In genomic region chr6:16134430-16134829, GRCh38 we compare ENCODE assay signal across 18 cellular contexts. TPM values are rescaled to one million over a fixed set of nuclear protein-coding genes. Genes with fewer than 3 reads are reported as not detected.
DNase-seq lines count a peak whose midpoint lies in the region; ATAC-seq and TF ChIP-seq lines count a peak whose summit lies in the region.
"Had no signal": no experiment of that assay in that cellular context is flagged by ENCODE, and none has a peak within 500 bp of the region (broad histone marks: within the 10 kb centered on the region; RNA-seq: fewer than 3 reads in every experiment).

No MANE protein-coding gene starts in this region.

- ATAC-seq in heart right ventricle: no peak
- ATAC-seq in naive thymus-derived CD8-positive, alpha-beta T cell: no peak
- no peak for ATAC-seq in upper lobe of left lung (ENCODE audit: low FRiP score in 2 of 2)
- ATAC-seq: Panc1 had no signal

- POLR2A ChIA-PET in naive thymus-derived CD8-positive, alpha-beta T cell (lab: Charles Lee): no interaction called here

- H3K4me3 ChIP-seq in right atrium auricular region: no peak overlapping the region
- H3K4me3 ChIP-seq in heart right ventricle: no peak overlapping the region
- peak overlapping the region in 1 of 4 donors; percentile 64 for H3K4me3 ChIP-seq in upper lobe of left lung
- H3K4me3 ChIP-seq: lung, skin epidermis had no signal

- TF ChIP-seq CTCF in right atrium auricular region (IDR thresholded peaks at IDR 0.05) (no peak), heart right ventricle (IDR thresholded peaks at IDR 0.05) (no peak), upper lobe of left lung (IDR thresholded peaks at IDR 0.05) (no peak)

- H3K27me3 ChIP-seq in right atrium auricular region: no peaks in the 10 kb centered on the region
- no peaks in the 10 kb centered on the region for H3K27me3 ChIP-seq in heart right ventricle
- no peaks in the 10 kb centered on the region for H3K27me3 ChIP-seq in upper lobe of left lung

- DNase-seq in right atrium auricular region (ENCODE audit: low spot score): no peak
- DNase-seq in heart right ventricle: no peak
- no peak for DNase-seq in activated T-helper 2 cell treated with anti-CD3 and anti-CD28 coated beads, Interferon-gamma antibody, Interleukin-2, Interleukin-4, amounts not matched to agents 10 μg/mL and 5 μg/mL and 100 μg/mL, durations not matched to agents 14 hours and 24 hours and 36 hours (ENCODE audit: low spot score)
- DNase-seq in naive thymus-derived CD8-positive, alpha-beta T cell: no peak
- DNase-seq in upper lobe of left lung: no peak
- no peak for DNase-seq in activated CD4-positive, CD25-positive, alpha-beta regulatory T cell treated with anti-CD3 and anti-CD28 coated beads, Interleukin-2, amount 50 U/mL, for 72 hours
- DNase-seq in HuH-7 (ENCODE audit: low spot score): no peak
- no peak for DNase-seq in activated CD4-positive, alpha-beta T cell treated with anti-CD3 and anti-CD28 coated beads, Interleukin-2, amount 10 ng/mL, durations not matched to agents 24 days and 14 days
- DNase-seq: activated B cell treated with CpG ODN at 0.5 μM for 24 hours; amniotic stem cell; cortex of kidney; NCI-H446; occipital lobe; stimulated activated naive CD4-positive, alpha-beta T cell treated with Interleukin-2 at 50 U/mL for 16 hours; SW 1271 had no signal

- intact Hi-C loops in heart right ventricle (cut with DNase I): loop anchor here in 4 of 10 donors (5.0 to 10.0 kb wide), 3 partner anchors 48 to 73 kb away; no protein-coding TSS in a partner anchor
- intact Hi-C loops in activated T-helper 2 cell treated with anti-CD3 and anti-CD28 coated beads, Interferon-gamma antibody, Interleukin-2, Interleukin-4, amounts not matched to agents 10 μg/mL and 5 μg/mL and 100 μg/mL, durations not matched to agents 14 hours and 24 hours and 36 hours (cut with micrococcal nuclease): no loop called here
- intact Hi-C loops in activated CD4-positive, alpha-beta T cell treated with anti-CD3 and anti-CD28 coated beads, Interleukin-2, amount 10 ng/mL, durations not matched to agents 24 days and 14 days (cut with micrococcal nuclease): loop anchor here (5.0 to 10.0 kb wide), 3 partner anchors 350 to 883 kb away; partner anchors contain the start of gene ATXN1

- no peaks in the 10 kb centered on the region for H3K9me3 Mint-ChIP-seq in activated T-helper 2 cell treated with anti-CD3 and anti-CD28 coated beads, Interferon-gamma antibody, Interleukin-2, Interleukin-4, amounts not matched to agents 10 μg/mL and 5 μg/mL and 100 μg/mL, durations not matched to agents 14 hours and 24 hours and 36 hours
- no peaks in the 10 kb centered on the region for H3K9me3 Mint-ChIP-seq in naive thymus-derived CD8-positive, alpha-beta T cell
- no peaks in the 10 kb centered on the region for H3K9me3 Mint-ChIP-seq in activated CD4-positive, alpha-beta T cell treated with anti-CD3 and anti-CD28 coated beads, Interleukin-2, amount 10 ng/mL, durations not matched to agents 24 days and 14 days
- H3K9me3 Mint-ChIP-seq: activated B cell treated with CpG ODN at 0.5 μM for 24 hours had no signal

- peaks cover 0 to 79% of the 10 kb centered on the region in 2 donors for H3K4me1 ChIP-seq in right atrium auricular region
- H3K4me1 ChIP-seq in heart right ventricle: peaks cover 16 to 94% (median 89%) of the 10 kb centered on the region in 9 donors
- H3K4me1 ChIP-seq in upper lobe of left lung: peaks cover 76 to 80% (median 79%) of the 10 kb centered on the region in 4 donors

- H3K27ac ChIP-seq in right atrium auricular region: peak overlapping the region; percentile 12 to 53
- H3K27ac ChIP-seq in heart right ventricle: peak overlapping the region in 4 of 10 donors; percentile 5 to 46 (median 17)
- H3K27ac ChIP-seq in upper lobe of left lung: peak overlapping the region in 3 of 4 donors; percentile 2 to 53 (median 27)

- 9 to 13% methylated on average over 1 of the region's 1 CpG for WGBS in heart right ventricle, 2 donors
- 7 to 20% methylated on average over 1 of the region's 1 CpG for WGBS in upper lobe of left lung, 2 donors

- no peak for TF ChIP-seq POLR2A in upper lobe of left lung (IDR thresholded peaks at IDR 0.05)

- H3K36me3 Mint-ChIP-seq in activated T-helper 2 cell treated with anti-CD3 and anti-CD28 coated beads, Interferon-gamma antibody, Interleukin-2, Interleukin-4, amounts not matched to agents 10 μg/mL and 5 μg/mL and 100 μg/mL, durations not matched to agents 14 hours and 24 hours and 36 hours (ENCODE audit: low read depth): peaks cover 93% of the 10 kb centered on the region
- peaks cover 4 to 61% (median 23%) of the 10 kb centered on the region in 3 donors for H3K36me3 Mint-ChIP-seq in naive thymus-derived CD8-positive, alpha-beta T cell
- H3K36me3 Mint-ChIP-seq in activated CD4-positive, alpha-beta T cell treated with anti-CD3 and anti-CD28 coated beads, Interleukin-2, amount 10 ng/mL, durations not matched to agents 24 days and 14 days (ENCODE audit: low read depth): peaks cover 37% of the 10 kb centered on the region

- TF ChIP-seq EP300 in upper lobe of left lung (IDR thresholded peaks at IDR 0.05): no peak

- peak overlapping the region; percentile 38 for H3K4me3 Mint-ChIP-seq in activated T-helper 2 cell treated with anti-CD3 and anti-CD28 coated beads, Interferon-gamma antibody, Interleukin-2, Interleukin-4, amounts not matched to agents 10 μg/mL and 5 μg/mL and 100 μg/mL, durations not matched to agents 14 hours and 24 hours and 36 hours (ENCODE audit: low read depth)
- H3K4me3 Mint-ChIP-seq in naive thymus-derived CD8-positive, alpha-beta T cell: peak overlapping the region in 9 of 10 donors; percentile 8 to 99 (median 77)
- H3K4me3 Mint-ChIP-seq in activated CD4-positive, alpha-beta T cell treated with anti-CD3 and anti-CD28 coated beads, Interleukin-2, amount 10 ng/mL, durations not matched to agents 24 days and 14 days: no peak overlapping the region
- H3K4me3 Mint-ChIP-seq: activated B cell treated with CpG ODN at 0.5 μM for 24 hours had no signal

- no peak overlapping the region for H3K27ac Mint-ChIP-seq in activated T-helper 2 cell treated with anti-CD3 and anti-CD28 coated beads, Interferon-gamma antibody, Interleukin-2, Interleukin-4, amounts not matched to agents 10 μg/mL and 5 μg/mL and 100 μg/mL, durations not matched to agents 14 hours and 24 hours and 36 hours
- H3K27ac Mint-ChIP-seq in naive thymus-derived CD8-positive, alpha-beta T cell: peak overlapping the region in 7 of 10 donors; percentile 2 to 71 (median 14)
- no peak overlapping the region for H3K27ac Mint-ChIP-seq in activated CD4-positive, alpha-beta T cell treated with anti-CD3 and anti-CD28 coated beads, Interleukin-2, amount 10 ng/mL, durations not matched to agents 24 days and 14 days
- H3K27ac Mint-ChIP-seq: activated B cell treated with CpG ODN at 0.5 μM for 24 hours had no signal

- peaks cover 3% of the 10 kb centered on the region for H3K36me3 ChIP-seq in right atrium auricular region
- peaks cover 0 to 26% (median 0%) of the 10 kb centered on the region in 9 donors for H3K36me3 ChIP-seq in heart right ventricle
- H3K36me3 ChIP-seq in upper lobe of left lung: no peaks in the 10 kb centered on the region

- no peaks in the 10 kb centered on the region for H3K27me3 Mint-ChIP-seq in activated T-helper 2 cell treated with anti-CD3 and anti-CD28 coated beads, Interferon-gamma antibody, Interleukin-2, Interleukin-4, amounts not matched to agents 10 μg/mL and 5 μg/mL and 100 μg/mL, durations not matched to agents 14 hours and 24 hours and 36 hours (ENCODE audit: low read depth)
- no peaks in the 10 kb centered on the region for H3K27me3 Mint-ChIP-seq in naive thymus-derived CD8-positive, alpha-beta T cell
- H3K27me3 Mint-ChIP-seq in activated CD4-positive, alpha-beta T cell treated with anti-CD3 and anti-CD28 coated beads, Interleukin-2, amount 10 ng/mL, durations not matched to agents 24 days and 14 days: no peaks in the 10 kb centered on the region
- H3K27me3 Mint-ChIP-seq: activated B cell treated with CpG ODN at 0.5 μM for 24 hours had no signal

- peaks cover 62% of the 10 kb centered on the region for H3K4me1 Mint-ChIP-seq in activated T-helper 2 cell treated with anti-CD3 and anti-CD28 coated beads, Interferon-gamma antibody, Interleukin-2, Interleukin-4, amounts not matched to agents 10 μg/mL and 5 μg/mL and 100 μg/mL, durations not matched to agents 14 hours and 24 hours and 36 hours (ENCODE audit: low read depth)
- peaks cover 34 to 90% (median 68%) of the 10 kb centered on the region in 4 donors for H3K4me1 Mint-ChIP-seq in naive thymus-derived CD8-positive, alpha-beta T cell
- H3K4me1 Mint-ChIP-seq in activated CD4-positive, alpha-beta T cell treated with anti-CD3 and anti-CD28 coated beads, Interleukin-2, amount 10 ng/mL, durations not matched to agents 24 days and 14 days: peaks cover 70% of the 10 kb centered on the region

- H3K9me3 ChIP-seq in right atrium auricular region (no peaks in the 10 kb centered on the region), heart right ventricle (no peaks in the 10 kb centered on the region), upper lobe of left lung (no peaks in the 10 kb centered on the region)

RNA-seq across cellular contexts. Expression of gene MYLIP, which starts 5.5 kb away (rescaled TPM):
- total RNA-seq in right atrium auricular region (10 to 100 TPM; 15.6 to 25.1 TPM), heart right ventricle (10 to 100 TPM in 9 of 10 donors, 1 to 10 TPM in 1; 6.9 to 22.5 (median 14.9) TPM), upper lobe of left lung (10 to 100 TPM; 29.9 to 95.3 (median 43.9) TPM)
- 1 to 10 TPM; 8.6 to 8.9 TPM for polyA plus RNA-seq in heart right ventricle
- 81.2 and 83.1 TPM in 2 replicates for total RNA-seq in activated T-helper 2 cell treated with anti-CD3 and anti-CD28 coated beads, Interferon-gamma antibody, Interleukin-2, Interleukin-4, amounts not matched to agents 10 μg/mL and 5 μg/mL and 100 μg/mL, durations not matched to agents 14 hours and 24 hours and 36 hours
- 10 to 100 TPM; 23.1 to 23.3 TPM for total RNA-seq in naive thymus-derived CD8-positive, alpha-beta T cell
- polyA plus RNA-seq in naive thymus-derived CD8-positive, alpha-beta T cell: 100 to 1,000 TPM in 1 of 3 donors, 10 to 100 TPM in 2; 72.6 to 108 (median 86.8) TPM
- 18.3 and 18.5 TPM in 2 replicates for total RNA-seq in activated CD4-positive, alpha-beta T cell treated with anti-CD3 and anti-CD28 coated beads, Interleukin-2, amount 10 ng/mL, durations not matched to agents 24 days and 14 days

Comparison
In these comparisons a context has a peak if more than half of its experiments do, and no peak if none do; other contexts are left out.
1. H3K27ac Mint-ChIP-seq: peak in naive thymus-derived CD8-positive, alpha-beta T cell (7 of 10); none in activated T-helper 2 cell treated with anti-CD3 and anti-CD28 coated beads, Interferon-gamma antibody, Interleukin-2, Interleukin-4, amounts not matched to agents 10 μg/mL and 5 μg/mL and 100 μg/mL, durations not matched to agents 14 hours and 24 hours and 36 hours (single experiment) and activated CD4-positive, alpha-beta T cell treated with anti-CD3 and anti-CD28 coated beads, Interleukin-2, amount 10 ng/mL, durations not matched to agents 24 days and 14 days (single experiment).